8 cellular contexts compared by ENCODE assay signal in the genomic region with DNA sequence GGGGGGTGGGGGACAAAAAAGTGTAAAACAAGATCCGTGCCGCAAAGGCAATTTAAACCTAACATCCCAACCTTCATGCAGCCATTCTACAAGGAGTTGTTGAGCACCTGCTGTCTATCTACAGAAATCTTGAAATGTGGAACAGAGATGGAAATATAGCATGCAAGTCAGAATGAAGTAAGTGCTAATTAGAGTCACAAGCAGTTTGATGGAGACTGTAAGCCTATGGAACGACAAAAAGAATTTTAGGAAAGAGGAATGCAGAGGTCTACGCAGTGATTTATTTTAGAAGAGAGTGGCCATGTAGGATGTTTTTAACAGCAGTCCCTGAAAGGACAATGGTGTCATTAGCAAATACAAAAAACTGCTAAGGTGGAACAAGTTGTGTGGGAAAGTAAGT. TPM values are rescaled to one million over a fixed set of nuclear protein-coding genes. Genes with fewer than 3 reads are reported as not detected.
A peak's percentile ranks its signal among the peaks of the same experiment; 100 is the strongest.
DNase-seq lines count a peak whose midpoint lies in the region; ATAC-seq and TF ChIP-seq lines count a peak whose summit lies in the region.

No MANE protein-coding gene starts in this region.

- no peaks in the 10 kb centered on the region for H3K9me3 ChIP-seq in CD4-positive, alpha-beta T cell (ENCODE audit: control insufficient read depth, low read length)
- H3K9me3 ChIP-seq in Karpas-422 (ENCODE audit: low read length) (no peaks in the 10 kb centered on the region), duodenal mucosa (ENCODE audit: control insufficient read depth in 1 of 2, low read length in 2 of 2) (no peaks in the 10 kb centered on the region)

- CTCF ChIA-PET in CD4-positive, alpha-beta T cell (lab: Charles Lee): no interaction called here

- no peaks in the 10 kb centered on the region for H3K9me2 ChIP-seq in Karpas-422 (replicated peaks; ENCODE audit: insufficient read depth, low read length)

- peaks cover 26% of the 10 kb centered on the region for H3K4me1 Mint-ChIP-seq in CD4-positive, alpha-beta T cell (ENCODE audit: low read depth)
- peaks cover 41% of the 10 kb centered on the region for H3K4me1 Mint-ChIP-seq in neural crest cell

- no peak overlapping the region for H3K27ac ChIP-seq in CD4-positive, alpha-beta T cell (ENCODE audit: low read depth, low read length)
- H3K27ac ChIP-seq in Karpas-422 (ENCODE audit: low read length): no peak overlapping the region
- no peak overlapping the region for H3K27ac ChIP-seq in duodenal mucosa (ENCODE audit: low read depth, low read length)

- no peaks in the 10 kb centered on the region for H3K79me2 ChIP-seq in Karpas-422 (ENCODE audit: low read length)

- H2AFZ ChIP-seq in Karpas-422 (ENCODE audit: low read length): peak overlapping the region; percentile 93

- intact Hi-C loops in CD4-positive, alpha-beta T cell (cut with DNase I, micrococcal nuclease): loop anchor here (5.0 to 10.0 kb wide), 8 partner anchors 305 to 1810 kb away; a partner anchor contains a TSS

- peak overlapping the region; percentile 67 for H3K4me3 ChIP-seq in Karpas-422 (ENCODE audit: low read length)
- peak overlapping the region; percentile 84 to 86 for H3K4me3 ChIP-seq in duodenal mucosa (ENCODE audit: low read depth in 1 of 2, low read length in 2 of 2)

- no peak for ATAC-seq in CD4-positive, alpha-beta T cell (ENCODE audit: poor library complexity)
- ATAC-seq in GM21825 (IDR thresholded peaks at IDR 0.05; ENCODE audit: unreplicated experiment) (no peak), HG03469 (IDR thresholded peaks at IDR 0.05; ENCODE audit: unreplicated experiment) (no peak)

- H3K27me3 ChIP-seq in CD4-positive, alpha-beta T cell (ENCODE audit: control insufficient read depth, insufficient read depth, low read length): no peaks in the 10 kb centered on the region
- H3K27me3 ChIP-seq in Karpas-422 (ENCODE audit: low read length): no peaks in the 10 kb centered on the region
- H3K27me3 ChIP-seq in duodenal mucosa (ENCODE audit: control insufficient read depth in 1 of 2, insufficient read depth in 2 of 2, low read length in 2 of 2): peaks cover 0 to 3% of the 10 kb centered on the region in 2 donors

- POLR2A ChIA-PET in CD4-positive, alpha-beta T cell (lab: Charles Lee): interaction anchor here (0.6 to 1.4 kb wide), 10 partner anchors 12 to 1808 kb away, joined by 3 to 6 read pairs (median 4); a partner anchor contains a TSS

- TF ChIP-seq CTCF in CD4-positive, alpha-beta T cell (IDR thresholded peaks at IDR 0.05): no peak
- no peak for TF ChIP-seq CTCF in neural crest cell (conservative IDR thresholded peaks at IDR 0.05)

- no peaks in the 10 kb centered on the region for H3K36me3 ChIP-seq in Karpas-422 (ENCODE audit: insufficient read depth, low read length)
- H3K36me3 ChIP-seq in duodenal mucosa (ENCODE audit: control insufficient read depth in 1 of 2, insufficient read depth in 2 of 2, low read length in 2 of 2): no peaks in the 10 kb centered on the region

- peak overlapping the region; percentile 93 for H3K4me3 Mint-ChIP-seq in CD4-positive, alpha-beta T cell
- peak overlapping the region; percentile 93 for H3K4me3 Mint-ChIP-seq in neural crest cell

- H3K4me1 ChIP-seq in Karpas-422 (ENCODE audit: low read length) (peaks cover 10% of the 10 kb centered on the region), duodenal mucosa (ENCODE audit: control insufficient read depth in 1 of 2, insufficient read depth in 2 of 2, low read length in 2 of 2) (peaks cover 0 to 6% of the 10 kb centered on the region in 2 donors)

- peak overlapping the region; percentile 65 for H3K9ac ChIP-seq in Karpas-422 (ENCODE audit: low read length)
- peak overlapping the region; percentile 57 to 63 for H3K9ac ChIP-seq in duodenal mucosa (ENCODE audit: low read depth in 1 of 2, low read length in 2 of 2)

- H3K36me3 Mint-ChIP-seq in CD4-positive, alpha-beta T cell (ENCODE audit: low read depth): peaks cover 5% of the 10 kb centered on the region
- peaks cover 10% of the 10 kb centered on the region for H3K36me3 Mint-ChIP-seq in neural crest cell (ENCODE audit: low read depth)

- H3K27ac Mint-ChIP-seq in CD4-positive, alpha-beta T cell: peak overlapping the region; percentile 76
- peak overlapping the region; percentile 72 for H3K27ac Mint-ChIP-seq in neural crest cell (ENCODE audit: unreplicated experiment)

- peak overlapping the region; percentile 81 for H3K4me2 ChIP-seq in Karpas-422 (ENCODE audit: low read depth, low read length, poor library complexity, severe bottlenecking)

- DNase-seq in CD4-positive, alpha-beta T cell: no peak
- DNase-seq in Karpas-422 (no peak), neural crest cell (ENCODE audit: low read depth, low spot score) (no peak), NCI-H128 (lab: John Stamatoyannopoulos, UW; ENCODE audit: unreplicated experiment) (no peak), retina (no peak)

- no peaks in the 10 kb centered on the region for H3K9me3 Mint-ChIP-seq in CD4-positive, alpha-beta T cell
- peaks cover 2% of the 10 kb centered on the region for H3K9me3 Mint-ChIP-seq in neural crest cell

- no peaks in the 10 kb centered on the region for H4K20me1 ChIP-seq in Karpas-422 (ENCODE audit: insufficient read depth, low read depth, low read length)

- H3K27me3 Mint-ChIP-seq in CD4-positive, alpha-beta T cell: peaks cover 18% of the 10 kb centered on the region
- H3K27me3 Mint-ChIP-seq in neural crest cell (ENCODE audit: low read depth): no peaks in the 10 kb centered on the region

RNA-seq across cellular contexts. Expression of a gene that starts 0.8 kb away (rescaled TPM):
- 1 to 10 TPM; 2.2 to 2.5 TPM for total RNA-seq in CD4-positive, alpha-beta T cell
- total RNA-seq in Karpas-422 (2014; rRNA removed; shearing (Covaris generic); ENCODE audit: low replicate concordance): 0.18 and 0.22 TPM in 2 replicates
- 89.1 and 91.9 TPM in 2 replicates for total RNA-seq in neural crest cell

Comparison
In these comparisons a context has a peak if more than half of its experiments do, and no peak if none do; other contexts are left out.
1. RNA of a gene that starts 0.8 kb away (total RNA-seq): 89.1 to 91.9 TPM in neural crest cell; 2.2 to 2.5 TPM in CD4-positive, alpha-beta T cell and 0.18 to 0.22 TPM in Karpas-422; every median in the first group is over 10 times any median in the second.